ENCODE assay signal across 29 cellular contexts in genomic region chr13:43116242-43116641, GRCh38.
DNase-seq lines count a peak whose midpoint lies in the region; ATAC-seq, FAIRE-seq and TF ChIP-seq lines count a peak whose summit lies in the region.
"Had no signal": no experiment of that assay in that cellular context is flagged by ENCODE, and none has a peak within 500 bp of the region (broad histone marks: within the 10 kb centered on the region; RNA-seq: fewer than 3 reads in every experiment).

No MANE protein-coding gene starts in this region.

- no peaks in the 10 kb centered on the region for H3K27me3 ChIP-seq in HCT116 (ENCODE audit: insufficient read depth, low read length)
- no peaks in the 10 kb centered on the region for H3K27me3 ChIP-seq in RWPE2 (ENCODE audit: insufficient read depth, poor library complexity, severe bottlenecking)
- H3K27me3 ChIP-seq in keratinocyte (ENCODE audit: control insufficient read depth, extremely low read depth, insufficient read depth, low read length), result no peaks in the 10 kb centered on the region
- H3K27me3 ChIP-seq: brain microvascular endothelial cell, gastroesophageal sphincter, neutrophil, testis had no signal

- no peaks in the 10 kb centered on the region for H3K36me3 Mint-ChIP-seq in activated CD8-positive, alpha-beta T cell treated with anti-CD3 and anti-CD28 coated beads for 36 hours (ENCODE audit: low read depth)
- no peaks in the 10 kb centered on the region for H3K36me3 Mint-ChIP-seq in osteocyte (ENCODE audit: unreplicated experiment)
- H3K36me3 Mint-ChIP-seq: CD8-positive, alpha-beta memory T cell; stimulated activated effector memory CD8-positive, alpha-beta T cell treated with anti-CD3 and anti-CD28 coated beads, Interleukin-12 subunit alpha, Interleukin-12 subunit beta, amount 100 ng/mL, for 72 hours had no signal

- ATAC-seq in HCT116, result peak; percentile 63; the same call in 1 of the 2 replicates
- no peak for ATAC-seq in RWPE2 (ENCODE audit: low read depth)
- no peak for ATAC-seq in activated CD8-positive, alpha-beta T cell treated with anti-CD3 and anti-CD28 coated beads for 36 hours
- ATAC-seq: activated CD4-positive, CD25-positive, alpha-beta regulatory T cell treated with anti-CD3 and anti-CD28 coated beads, Interleukin-2, amount 50 U/mL, for 24 hours; gastroesophageal sphincter; Right ventricle myocardium inferior; stimulated activated effector memory CD8-positive, alpha-beta T cell treated with anti-CD3 and anti-CD28 coated beads, Interleukin-12 subunit alpha, Interleukin-12 subunit beta, amount 100 ng/mL, for 72 hours had no signal

- H3K4me2 ChIP-seq in HCT116 (ENCODE audit: low read length), result no peak overlapping the region
- H3K4me2 ChIP-seq in keratinocyte (ENCODE audit: control insufficient read depth, extremely low read depth, insufficient read depth, low read depth, low read length), result no peak overlapping the region

- no peaks in the 10 kb centered on the region for H3K9me3 Mint-ChIP-seq in activated CD8-positive, alpha-beta T cell treated with anti-CD3 and anti-CD28 coated beads for 36 hours
- H3K9me3 Mint-ChIP-seq in osteocyte (ENCODE audit: unreplicated experiment), result no peaks in the 10 kb centered on the region
- H3K9me3 Mint-ChIP-seq: activated CD4-positive, alpha-beta memory T cell treated with anti-CD3 and anti-CD28 coated beads, Interleukin-2, amount 10 ng/mL, durations not matched to agents 7 days and 5 days; CD8-positive, alpha-beta memory T cell; stimulated activated effector memory CD8-positive, alpha-beta T cell treated with anti-CD3 and anti-CD28 coated beads, Interleukin-12 subunit alpha, Interleukin-12 subunit beta, amount 100 ng/mL, for 72 hours had no signal

- intact Hi-C loops in HCT116 (cut with micrococcal nuclease), result no loop called here
- intact Hi-C loops in activated CD8-positive, alpha-beta T cell treated with anti-CD3 and anti-CD28 coated beads for 36 hours (cut with micrococcal nuclease), result no loop called here

- BruUV-seq in HCT116 (replicated peaks; lab: Mats Ljungman, UMichigan), result no TSS peak

- H3K27ac Mint-ChIP-seq in activated CD8-positive, alpha-beta T cell treated with anti-CD3 and anti-CD28 coated beads for 36 hours, result no peak overlapping the region
- H3K27ac Mint-ChIP-seq in osteocyte (ENCODE audit: unreplicated experiment), result no peak overlapping the region
- H3K27ac Mint-ChIP-seq: activated CD4-positive, alpha-beta memory T cell treated with anti-CD3 and anti-CD28 coated beads, Interleukin-2, amount 10 ng/mL, durations not matched to agents 7 days and 5 days; CD8-positive, alpha-beta memory T cell; stimulated activated effector memory CD8-positive, alpha-beta T cell treated with anti-CD3 and anti-CD28 coated beads, Interleukin-12 subunit alpha, Interleukin-12 subunit beta, amount 100 ng/mL, for 72 hours had no signal

- H2AFZ ChIP-seq in HCT116 (ENCODE audit: low read depth, low read length, poor library complexity, severe bottlenecking), result no peak overlapping the region
- H2AFZ ChIP-seq in keratinocyte (ENCODE audit: control insufficient read depth, low read length), result no peak overlapping the region

- H3K9me3 ChIP-seq in HCT116 (ENCODE audit: control insufficient read depth in 1 of 2, insufficient read depth in 1 of 2, low read depth in 1 of 2, low read length in 2 of 2) (no peaks in the 10 kb centered on the region), RWPE2 (ENCODE audit: severe bottlenecking) (no peaks in the 10 kb centered on the region), keratinocyte (ENCODE audit: control insufficient read depth, low read depth, low read length) (no peaks in the 10 kb centered on the region)
- H3K9me3 ChIP-seq: gastroesophageal sphincter, neutrophil, testis had no signal

- no peaks in the 10 kb centered on the region for H3K9me2 ChIP-seq in HCT116 (ENCODE audit: insufficient read depth)

- H3K79me2 ChIP-seq in HCT116 (ENCODE audit: insufficient read depth, low read length) (no peaks in the 10 kb centered on the region), keratinocyte (ENCODE audit: control insufficient read depth, insufficient read depth, low read length) (no peaks in the 10 kb centered on the region)

- dilution Hi-C loops in keratinocyte (cut with MboI; ENCODE audit: extremely low pct_ligation_motif_present, low sequenced_read_pairs), result no loop called here

- H3K4me1 ChIP-seq in HCT116 (ENCODE audit: control insufficient read depth in 1 of 2, insufficient read depth in 2 of 2, low read length in 2 of 2) (no peaks in the 10 kb centered on the region), RWPE2 (ENCODE audit: insufficient read depth, poor library complexity, severe bottlenecking) (no peaks in the 10 kb centered on the region), keratinocyte (ENCODE audit: control insufficient read depth, extremely low read depth, insufficient read depth, low read length) (no peaks in the 10 kb centered on the region)
- H3K4me1 ChIP-seq: testis had no signal

- no peaks in the 10 kb centered on the region for H4K20me1 ChIP-seq in HCT116 (ENCODE audit: insufficient read depth)
- no peaks in the 10 kb centered on the region for H4K20me1 ChIP-seq in keratinocyte (ENCODE audit: control insufficient read depth, extremely low read depth, insufficient read depth, low read length)

- TF ChIP-seq RAD21 in HCT116 (IDR thresholded peaks at IDR 0.05; ENCODE audit: low read depth), result no peak

- H3K36me3 ChIP-seq in HCT116 (ENCODE audit: control insufficient read depth in 1 of 2, insufficient read depth in 2 of 2, low read length in 2 of 2), result no peaks in the 10 kb centered on the region
- H3K36me3 ChIP-seq in RWPE2 (ENCODE audit: low read depth), result no peaks in the 10 kb centered on the region
- no peaks in the 10 kb centered on the region for H3K36me3 ChIP-seq in keratinocyte (ENCODE audit: control insufficient read depth in 2 of 2, extremely low read depth in 1 of 2, insufficient read depth in 2 of 2, low read length in 2 of 2)
- H3K36me3 ChIP-seq: brain microvascular endothelial cell, gastroesophageal sphincter, neutrophil had no signal

- CTCF ChIA-PET in HCT116 (lab: Charles Lee), result interaction anchor here (1.1 to 1.8 kb wide), 2 partner anchors 22 to 688 kb away, joined by 3 to 5 read pairs; no protein-coding TSS in a partner anchor
- CTCF ChIA-PET in activated CD8-positive, alpha-beta T cell treated with anti-CD3 and anti-CD28 coated beads for 36 hours (lab: Charles Lee), result no interaction called here

- no peak overlapping the region for H3K4me3 Mint-ChIP-seq in activated CD8-positive, alpha-beta T cell treated with anti-CD3 and anti-CD28 coated beads for 36 hours
- H3K4me3 Mint-ChIP-seq in osteocyte (ENCODE audit: unreplicated experiment), result no peak overlapping the region
- H3K4me3 Mint-ChIP-seq: activated CD4-positive, alpha-beta memory T cell treated with anti-CD3 and anti-CD28 coated beads, Interleukin-2, amount 10 ng/mL, durations not matched to agents 7 days and 5 days; CD8-positive, alpha-beta memory T cell; stimulated activated effector memory CD8-positive, alpha-beta T cell treated with anti-CD3 and anti-CD28 coated beads, Interleukin-12 subunit alpha, Interleukin-12 subunit beta, amount 100 ng/mL, for 72 hours had no signal

- no peaks in the 10 kb centered on the region for H3K9me1 ChIP-seq in keratinocyte (ENCODE audit: control insufficient read depth, extremely low read depth, insufficient read depth, low read length)

- RAD21 ChIA-PET in HCT116 (lab: Charles Lee; ENCODE audit: low non-redundant PET in 1 of 2, low total read pairs in 2 of 2, uncharacterized antibody in 2 of 2, unreplicated experiment in 2 of 2), result no interaction called here

- DNase-seq in GM12864 (ENCODE audit: low read depth), result no peak
- DNase-seq in HCT116 (ENCODE audit: low read depth, low spot score), result no peak
- no peak for DNase-seq in RWPE2 (ENCODE audit: low spot score)
- DNase-seq in keratinocyte (ENCODE audit: low read depth, low spot score), result no peak
- DNase-seq in activated CD8-positive, alpha-beta T cell treated with anti-CD3 and anti-CD28 coated beads for 36 hours, result no peak
- no peak for DNase-seq in NCI-H146 (lab: John Stamatoyannopoulos, UW)
- DNase-seq in osteocyte (ENCODE audit: extremely low spot score, unreplicated experiment), result no peak
- DNase-seq: activated CD4-positive, alpha-beta memory T cell treated with anti-CD3 and anti-CD28 coated beads, Interleukin-2, amount 10 ng/mL, durations not matched to agents 7 days and 5 days; activated gamma-delta T cell; activated T-cell treated with anti-CD3 and anti-CD28 coated beads for 4 hours; brain microvascular endothelial cell; CD8-positive, alpha-beta memory T cell; effector memory CD4-positive, alpha-beta T cell; hypothalamus; Kasumi-1; kidney; NCI-H1092; NCI-H2081 treated with DMSO at 0.1 percent for 48 hours; NCI-H510A; small intestine; stimulated activated CD4-positive, alpha-beta T cell treated with anti-CD3 and anti-CD28 coated beads, Interleukin-2, amount 100 ng/mL, for 24 hours; testis had no signal

- H3K27ac ChIP-seq in HCT116 (ENCODE audit: low read depth, low read length), result no peak overlapping the region
- no peak overlapping the region for H3K27ac ChIP-seq in RWPE2 (ENCODE audit: poor library complexity, severe bottlenecking)
- no peak overlapping the region for H3K27ac ChIP-seq in keratinocyte (ENCODE audit: control insufficient read depth, insufficient read depth, low read length)
- H3K27ac ChIP-seq: brain microvascular endothelial cell, gastroesophageal sphincter, neutrophil, testis had no signal

- peak; percentile 46 for TF ChIP-seq CTCF in GM12864 (IDR thresholded peaks at IDR 0.05; ENCODE audit: low read depth, low read length, missing control alignments)
- TF ChIP-seq CTCF in HCT116 (IDR thresholded peaks at IDR 0.05 in 2 of 3, conservative IDR thresholded peaks at IDR 0.05 in 1 of 3; ENCODE audit: borderline replicate concordance in 1 of 3, insufficient read depth in 1 of 3, low read depth in 2 of 3, low read length in 2 of 3), result peak in 2 of 3 experiments; percentile 35 to 39; a peak in 4 of 6 replicates
- TF ChIP-seq CTCF in RWPE2 (IDR thresholded peaks at IDR 0.05; ENCODE audit: poor library complexity, severe bottlenecking), result peak; percentile 5
- peak in 2 of 3 experiments; percentile 10 to 33 for TF ChIP-seq CTCF in keratinocyte (optimal IDR thresholded peaks at IDR 0.05 in 1 of 3, IDR thresholded peaks at IDR 0.05 in 1 of 3, conservative IDR thresholded peaks at IDR 0.05 in 1 of 3; ENCODE audit: extremely low read depth in 1 of 3, insufficient read depth in 2 of 3, low read length in 3 of 3)
- no peak for TF ChIP-seq CTCF in activated CD8-positive, alpha-beta T cell treated with anti-CD3 and anti-CD28 coated beads for 36 hours (IDR thresholded peaks at IDR 0.05)
- no peak for TF ChIP-seq CTCF in osteocyte (IDR thresholded peaks at IDR 0.05)

- no peak for FAIRE-seq in keratinocyte (lab: Jason Lieb, UNC)
- FAIRE-seq: colon, kidney, small intestine had no signal

- H3K27me3 Mint-ChIP-seq in activated CD8-positive, alpha-beta T cell treated with anti-CD3 and anti-CD28 coated beads for 36 hours, result peaks cover 3% of the 10 kb centered on the region
- no peaks in the 10 kb centered on the region for H3K27me3 Mint-ChIP-seq in osteocyte (ENCODE audit: unreplicated experiment)

- H3K4me3 ChIP-seq in GM12864 (ENCODE audit: low read depth, low read length) (no peak overlapping the region), HCT116 (replicated peaks in 1 of 2; ENCODE audit: low read depth in 1 of 2, low read length in 2 of 2) (no peak overlapping the region), RWPE2 (ENCODE audit: severe bottlenecking) (no peak overlapping the region), keratinocyte (ENCODE audit: control insufficient read depth in 2 of 3, extremely low read depth in 1 of 3, insufficient read depth in 2 of 3, low read depth in 1 of 3, low read length in 3 of 3) (no peak overlapping the region)
- H3K4me3 ChIP-seq: gastroesophageal sphincter, lung, testis had no signal

- no peak overlapping the region for H3K9ac ChIP-seq in HCT116 (ENCODE audit: low read length)
- no peak overlapping the region for H3K9ac ChIP-seq in keratinocyte (ENCODE audit: control insufficient read depth, extremely low read depth, insufficient read depth, low read length)

- TF ChIP-seq POLR2A in HCT116 (IDR thresholded peaks at IDR 0.05; ENCODE audit: borderline replicate concordance, extremely low read depth, insufficient read depth, insufficient read length), result no peak

- POLR2A ChIA-PET in HCT116 (lab: Charles Lee), result no interaction called here
- POLR2A ChIA-PET in activated CD8-positive, alpha-beta T cell treated with anti-CD3 and anti-CD28 coated beads for 36 hours (lab: Charles Lee), result no interaction called here

- no peaks in the 10 kb centered on the region for H3K4me1 Mint-ChIP-seq in activated CD8-positive, alpha-beta T cell treated with anti-CD3 and anti-CD28 coated beads for 36 hours (ENCODE audit: low read depth)
- H3K4me1 Mint-ChIP-seq in osteocyte (ENCODE audit: unreplicated experiment), result peaks cover 4% of the 10 kb centered on the region
- H3K4me1 Mint-ChIP-seq: activated CD4-positive, alpha-beta memory T cell treated with anti-CD3 and anti-CD28 coated beads, Interleukin-2, amount 10 ng/mL, durations not matched to agents 7 days and 5 days; CD8-positive, alpha-beta memory T cell; stimulated activated effector memory CD8-positive, alpha-beta T cell treated with anti-CD3 and anti-CD28 coated beads, Interleukin-12 subunit alpha, Interleukin-12 subunit beta, amount 100 ng/mL, for 72 hours had no signal

Comparison
In these comparisons a context has a peak if more than half of its experiments do, and no peak if none do; other contexts are left out.
1. CTCF ChIP-seq: peak in GM12864 (single experiment), HCT116 (2 of 3), RWPE2 (single experiment) and keratinocyte (2 of 3); none in activated CD8-positive, alpha-beta T cell treated with anti-CD3 and anti-CD28 coated beads for 36 hours (single experiment) and osteocyte (single experiment).